8 cellular contexts compared by ENCODE assay signal in genomic region chr11:44066732-44067131, GRCh38. TPM values are rescaled to one million over a fixed set of nuclear protein-coding genes. Genes with fewer than 3 reads are reported as not detected.
A peak's percentile ranks its signal among the peaks of the same experiment; 100 is the strongest.
DNase-seq lines count a peak whose midpoint lies in the region; ATAC-seq, FAIRE-seq and TF ChIP-seq lines count a peak whose summit lies in the region.

No MANE protein-coding gene starts in this region.

- H3K4me1 Mint-ChIP-seq in natural killer cell treated with Interleukin-12 subunit alpha and Interleukin-12 subunit beta and Interleukin-15 and Interleukin-18, amount 100 ng/mL, for 72 hours (ENCODE audit: low read depth in 2 of 2): peaks cover 15 to 27% of the 10 kb centered on the region in 2 donors

- FAIRE-seq in GM19239 (lab: Jason Lieb, UNC) (peak; percentile 23), GM12892 (lab: Jason Lieb, UNC) (no peak)

- H3K27ac ChIP-seq in 22Rv1 (peak overlapping the region; percentile 79), epithelial cell of prostate (peak overlapping the region; percentile 82)

- peak overlapping the region; percentile 73 to 83 for H3K27ac Mint-ChIP-seq in natural killer cell treated with Interleukin-12 subunit alpha and Interleukin-12 subunit beta and Interleukin-15 and Interleukin-18, amount 100 ng/mL, for 72 hours

- H3K9me3 Mint-ChIP-seq in natural killer cell treated with Interleukin-12 subunit alpha and Interleukin-12 subunit beta and Interleukin-15 and Interleukin-18, amount 100 ng/mL, for 72 hours: no peaks in the 10 kb centered on the region

- H3K4me3 Mint-ChIP-seq in natural killer cell treated with Interleukin-12 subunit alpha and Interleukin-12 subunit beta and Interleukin-15 and Interleukin-18, amount 100 ng/mL, for 72 hours: peak overlapping the region; percentile 90

- DNase-seq in GM19239 (ENCODE audit: insufficient read length, low spot score): no peak
- DNase-seq in SKM-1 treated with dmso at 0.1 percent for 144 hours (lab: John Stamatoyannopoulos, UW; ENCODE audit: unreplicated experiment): peak; percentile 27
- DNase-seq in epithelial cell of prostate (ENCODE audit: low read depth, low spot score): peak; percentile 40
- DNase-seq in natural killer cell treated with Interleukin-12 subunit alpha and Interleukin-12 subunit beta and Interleukin-15 and Interleukin-18, amount 100 ng/mL, for 72 hours (ENCODE audit: low spot score): no peak
- no peak for DNase-seq in GM12892 (ENCODE audit: insufficient read length)

- no peak for TF ChIP-seq CTCF in 22Rv1 (IDR thresholded peaks at IDR 0.05)

- no peaks in the 10 kb centered on the region for H3K36me3 Mint-ChIP-seq in natural killer cell treated with Interleukin-12 subunit alpha and Interleukin-12 subunit beta and Interleukin-15 and Interleukin-18, amount 100 ng/mL, for 72 hours

- ATAC-seq in natural killer cell treated with Interleukin-12 subunit alpha and Interleukin-12 subunit beta and Interleukin-15 and Interleukin-18, amount 100 ng/mL, for 72 hours: no peak
- ATAC-seq in HG03039 (IDR thresholded peaks at IDR 0.05; ENCODE audit: unreplicated experiment): no peak
- no peak for ATAC-seq in GM19023 (IDR thresholded peaks at IDR 0.05; ENCODE audit: unreplicated experiment)

- TF ChIP-seq POLR2A in GM12892 (IDR thresholded peaks at IDR 0.05; ENCODE audit: low read depth, low read length): no peak

- no peaks in the 10 kb centered on the region for H3K27me3 Mint-ChIP-seq in natural killer cell treated with Interleukin-12 subunit alpha and Interleukin-12 subunit beta and Interleukin-15 and Interleukin-18, amount 100 ng/mL, for 72 hours

RNA-seq across cellular contexts. Expression of gene ACCS, which starts 0.7 kb away (rescaled TPM):
- total RNA-seq in natural killer cell treated with Interleukin-12 subunit alpha and Interleukin-12 subunit beta and Interleukin-15 and Interleukin-18, amount 100 ng/mL, for 72 hours: 1 to 10 TPM; 3.4 to 5.4 TPM
- 31.8 TPM for polyA plus RNA-seq in GM12892 (2012; ENCODE audit: missing spikeins)

RNA-seq across cellular contexts. Expression of gene ACCSL, which starts 19.0 kb away (rescaled TPM):
- total RNA-seq in natural killer cell treated with Interleukin-12 subunit alpha and Interleukin-12 subunit beta and Interleukin-15 and Interleukin-18, amount 100 ng/mL, for 72 hours: not detected
- polyA plus RNA-seq in GM12892 (2012; ENCODE audit: missing spikeins): 0.32 TPM

RNA-seq across cellular contexts. Expression of gene EXT2, which starts 28.7 kb away (rescaled TPM):
- 10 to 100 TPM; 41.6 to 45.7 TPM for total RNA-seq in natural killer cell treated with Interleukin-12 subunit alpha and Interleukin-12 subunit beta and Interleukin-15 and Interleukin-18, amount 100 ng/mL, for 72 hours
- polyA plus RNA-seq in GM12892 (2012; ENCODE audit: missing spikeins): 8.9 TPM

Comparison
In these comparisons a context has a peak if more than half of its experiments do, and no peak if none do; other contexts are left out.
1. DNase-seq: peak in SKM-1 treated with dmso at 0.1 percent for 144 hours (single experiment) and epithelial cell of prostate (single experiment); none in GM19239 (single experiment), natural killer cell treated with Interleukin-12 subunit alpha and Interleukin-12 subunit beta and Interleukin-15 and Interleukin-18, amount 100 ng/mL, for 72 hours (single experiment) and GM12892 (single experiment).